Comparison of ENCODE assay signal across 23 cellular contexts in the genomic region with DNA sequence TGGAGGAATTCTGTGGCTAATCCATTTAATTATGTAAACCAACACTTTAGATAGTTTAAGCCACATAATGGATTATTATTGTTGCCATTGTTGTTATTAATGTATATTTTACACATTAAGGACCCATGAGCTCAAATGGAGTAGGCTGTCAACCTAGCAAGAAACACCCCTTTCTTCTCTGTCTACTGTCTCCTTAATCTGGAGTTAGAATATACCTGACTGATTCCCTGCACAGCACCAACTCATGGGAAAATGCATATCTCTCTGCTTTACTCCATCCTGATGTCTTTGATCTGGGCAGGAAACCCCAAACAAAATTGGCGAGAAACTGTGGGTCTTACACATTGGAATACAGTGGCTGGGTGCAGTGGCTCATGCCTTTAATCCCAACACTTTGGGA. TPM values are rescaled to one million over a fixed set of nuclear protein-coding genes. Genes with fewer than 3 reads are reported as not detected.
DNase-seq lines count a peak whose midpoint lies in the region; ATAC-seq and TF ChIP-seq lines count a peak whose summit lies in the region.
"Had no signal": no experiment of that assay in that cellular context is flagged by ENCODE, and none has a peak within 500 bp of the region (broad histone marks: within the 10 kb centered on the region; RNA-seq: fewer than 3 reads in every experiment).

No MANE protein-coding gene starts in this region.

- WGBS in mesodermal cell (ENCODE audit: insufficient coverage in 2 of 2), 2 experiments: 100% methylated on average over 1 of the region's 1 CpG
- WGBS in transverse colon (ENCODE audit: low coverage in 1 of 2), 2 donors: 81% methylated on average over 1 of the region's 1 CpG; no CpG with 5 or more reads in 1 of the 2 donors

- CTCF ChIA-PET in PC-3 (lab: Charles Lee): no interaction called here

- peak overlapping the region; percentile 68 for H3K4me2 ChIP-seq in PC-3 (ENCODE audit: low read length)

- in situ Hi-C loops in brain microvascular endothelial cell (cut with HindIII; ENCODE audit: low pct_ligation_motif_present, low sequenced_read_pairs) (no loop called here), transverse colon (cut with MboI; ENCODE audit: low pct_ligation_motif_present in 1 of 4, low pct_unique_long_range_greater_than_20kb in 1 of 4, low sequenced_read_pairs in 3 of 4) (no loop called here)

- H3K27me3 ChIP-seq in PC-3 (ENCODE audit: low read length) (no peaks in the 10 kb centered on the region), brain microvascular endothelial cell (replicated peaks) (no peaks in the 10 kb centered on the region), transverse colon (no peaks in the 10 kb centered on the region)
- H3K27me3 ChIP-seq: heart left ventricle, tibial artery had no signal

- DNase-seq in PC-3 (no peak), brain microvascular endothelial cell (no peak), transverse colon (no peak), NCI-H2227 treated with DMSO at 0.1 percent for 48 hours (lab: John Stamatoyannopoulos, UW) (no peak)
- DNase-seq in stimulated activated naive CD4-positive, alpha-beta T cell (lab: John Stamatoyannopoulos, UW): no peak
- DNase-seq: activated CD4-positive, alpha-beta T cell treated with anti-CD3 and anti-CD28 coated beads for 48 hours; activated naive CD4-positive, alpha-beta T cell treated with Interleukin-2 at 50 U/mL for 16 hours; activated T-cell treated with anti-CD3 and anti-CD28 coated beads, Interleukin-2, amount 50 U/mL, for 4 hours; heart left ventricle; MV-4-11; natural killer cell; NCI-H1694; NCI-H2171 treated with DMSO at 0.1 percent for 48 hours; NCI-H524 treated with DMSO at 0.1 percent for 48 hours; NK-92 treated with Interleukin-12 subunit alpha and Interleukin-12 subunit beta, amount 100 ng/mL, for 24 hours; stimulated activated CD4-positive, alpha-beta T cell treated with anti-CD3 and anti-CD28 coated beads, Interleukin-12 subunit alpha, Interleukin-12 subunit beta, amount 100 ng/mL, for 4 hours; stimulated activated CD4-positive, alpha-beta T cell treated with anti-CD3 and anti-CD28 coated beads, Interleukin-4, amount 100 ng/mL, for 4 hours; stimulated activated naive CD8-positive, alpha-beta T cell treated with anti-CD3 and anti-CD28 coated beads, Interleukin-15, Interleukin-2, amounts not matched to agents 100 U/mL and 50 U/mL, for 24 hours; T-helper 2 cell; tibial artery had no signal

- intact Hi-C loops in PC-3 (cut with micrococcal nuclease) (no loop called here), transverse colon (cut with DNase I; ENCODE audit: low total_unique reads) (no loop called here)

- H3K79me2 ChIP-seq in PC-3 (ENCODE audit: low read length): no peaks in the 10 kb centered on the region

- TF ChIP-seq EP300 in transverse colon (IDR thresholded peaks at IDR 0.05; ENCODE audit: low read depth): no peak

- peaks cover 50% of the 10 kb centered on the region for H3K4me1 ChIP-seq in PC-3 (ENCODE audit: insufficient read depth, low read length)
- peaks cover 34% of the 10 kb centered on the region for H3K4me1 ChIP-seq in mesodermal cell (ENCODE audit: control insufficient read depth, insufficient read depth, low read length, poor library complexity, severe bottlenecking)
- peaks cover 0 to 9% (median 2%) of the 10 kb centered on the region in 4 donors for H3K4me1 ChIP-seq in transverse colon

- no peak for TF ChIP-seq CTCF in PC-3 (conservative IDR thresholded peaks at IDR 0.05; ENCODE audit: low read depth, low read length)
- no peak for TF ChIP-seq CTCF in brain microvascular endothelial cell (IDR thresholded peaks at IDR 0.05; ENCODE audit: low read depth, low read length, missing control alignments)
- TF ChIP-seq CTCF in transverse colon (IDR thresholded peaks at IDR 0.05): no peak

- H2AFZ ChIP-seq in PC-3 (ENCODE audit: low read length): no peak overlapping the region

- ATAC-seq in PC-3: 0 out of 2 replicates have a peak, but pooled peaks have one; percentile 7
- ATAC-seq in GM21526 (IDR thresholded peaks at IDR 0.05; ENCODE audit: low FRiP score, unreplicated experiment): no peak
- ATAC-seq: activated T-cell treated with anti-CD3 and anti-CD28 coated beads, Interleukin-2, amount 50 U/mL, for 4 hours; natural killer cell; stimulated activated naive CD8-positive, alpha-beta T cell treated with anti-CD3 and anti-CD28 coated beads, Interleukin-15, Interleukin-2, amounts not matched to agents 100 U/mL and 50 U/mL, for 24 hours had no signal

- H3K4me3 ChIP-seq in PC-3 (ENCODE audit: low read length): peak overlapping the region; percentile 7; the same call in 1 of the 2 replicates
- H3K4me3 ChIP-seq in brain microvascular endothelial cell (ENCODE audit: low read depth, low read length): no peak overlapping the region
- no peak overlapping the region for H3K4me3 ChIP-seq in mesodermal cell (ENCODE audit: extremely low read depth, insufficient read depth, low read length, poor library complexity, severe bottlenecking)
- no peak overlapping the region for H3K4me3 ChIP-seq in transverse colon
- H3K4me3 ChIP-seq: heart left ventricle, SK-N-MC, tibial artery had no signal

- POLR2A ChIA-PET in PC-3 (lab: Charles Lee; ENCODE audit: unreplicated experiment): no interaction called here

- H4K20me1 ChIP-seq in PC-3 (ENCODE audit: low read length): no peaks in the 10 kb centered on the region

- H3K27ac ChIP-seq in PC-3 (ENCODE audit: low read length) (peak overlapping the region; percentile 59), brain microvascular endothelial cell (peak overlapping the region; percentile 66), mesodermal cell (ENCODE audit: low read depth, low read length, severe bottlenecking) (peak overlapping the region; percentile 81), transverse colon (peak overlapping the region in 3 of 4 donors; percentile 12 to 32 (median 26))
- H3K27ac ChIP-seq: SK-N-MC had no signal

- H3F3A ChIP-seq in PC-3 (ENCODE audit: low read length, unreplicated experiment): no peaks in the 10 kb centered on the region

- no TSS peak for BruUV-seq in PC-3 (replicated peaks; lab: Mats Ljungman, UMichigan)

- H3K9me3 ChIP-seq in PC-3 (ENCODE audit: low read length) (no peaks in the 10 kb centered on the region), mesodermal cell (ENCODE audit: control insufficient read depth, low read length) (no peaks in the 10 kb centered on the region), transverse colon (no peaks in the 10 kb centered on the region)
- H3K9me3 ChIP-seq: heart left ventricle, tibial artery had no signal

- no peaks in the 10 kb centered on the region for H3K9me2 ChIP-seq in PC-3 (replicated peaks; ENCODE audit: low read length)

- H3K36me3 ChIP-seq in PC-3 (ENCODE audit: low read depth, low read length): no peaks in the 10 kb centered on the region
- no peaks in the 10 kb centered on the region for H3K36me3 ChIP-seq in brain microvascular endothelial cell (replicated peaks)
- no peaks in the 10 kb centered on the region for H3K36me3 ChIP-seq in mesodermal cell (ENCODE audit: control insufficient read depth, insufficient read depth, low read length)
- no peaks in the 10 kb centered on the region for H3K36me3 ChIP-seq in transverse colon
- H3K36me3 ChIP-seq: heart left ventricle, tibial artery had no signal

- TF ChIP-seq POLR2A in transverse colon (IDR thresholded peaks at IDR 0.05): no peak

- peak overlapping the region; percentile 23; the same call in 1 of the 2 replicates for H3K9ac ChIP-seq in PC-3 (ENCODE audit: low read length)

RNA-seq across cellular contexts. Expression of a gene that starts 24.0 kb away (rescaled TPM):
- total RNA-seq in PC-3 (2014; rRNA removed) (80.8 and 83.8 TPM in 2 replicates), transverse colon (100 to 1,000 TPM in 2 of 4 donors, 10 to 100 TPM in 2; 91.8 to 258 (median 116) TPM)
- polyA plus RNA-seq in mesodermal cell (2013, experiment 1 of 2): 11.3 TPM
- 7.1 TPM for polyA plus RNA-seq in mesodermal cell (2013, experiment 2 of 2)

Comparison
In these comparisons a context has a peak if more than half of its experiments do, and no peak if none do; other contexts are left out.
1. H3K27ac ChIP-seq: peak in every context shown above with its lines; median percentile 81 in mesodermal cell; 66 in brain microvascular endothelial cell; 59 in PC-3; 26 in transverse colon.